In the genomic region with DNA sequence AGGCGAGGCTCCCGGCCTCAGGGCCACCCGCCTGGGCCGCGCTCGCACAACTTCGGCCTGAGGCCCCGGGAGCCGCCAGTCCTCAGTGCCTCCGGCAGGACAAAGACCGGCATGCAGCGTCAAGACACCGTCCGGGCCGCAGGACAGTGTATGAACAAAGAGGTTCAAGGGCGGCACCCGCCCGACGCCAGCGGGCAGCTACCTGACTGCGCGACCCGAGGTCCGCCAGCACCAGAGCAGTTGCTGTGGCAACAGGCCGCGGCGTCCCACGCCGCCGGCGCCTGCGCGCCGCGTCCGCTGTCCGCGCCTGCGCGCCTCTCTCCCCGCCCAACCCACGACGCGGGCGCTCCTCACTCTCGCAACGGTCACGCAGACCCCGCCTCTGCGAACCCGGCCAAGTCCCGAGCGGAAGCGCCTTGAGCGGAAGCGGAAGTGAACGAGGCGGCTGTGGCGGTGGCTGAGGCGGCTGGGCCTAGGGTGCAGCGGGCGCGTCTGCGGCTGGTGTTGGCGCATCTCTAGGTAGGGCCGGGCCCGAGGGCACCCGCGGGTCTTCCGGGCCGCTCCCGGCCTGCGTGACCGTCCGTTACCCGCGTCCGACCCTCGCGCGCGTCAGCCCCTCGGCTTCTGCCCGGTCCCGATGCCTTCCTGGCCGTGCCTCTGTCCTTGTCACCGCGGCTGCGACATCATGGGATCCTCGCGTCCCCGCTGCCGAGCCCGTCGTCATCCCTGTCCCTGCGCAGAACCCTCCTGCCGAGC, we compare ENCODE assay signal across 8 cellular contexts. TPM values are rescaled to one million over a fixed set of nuclear protein-coding genes. Genes with fewer than 3 reads are reported as not detected.
DNase-seq lines count a peak whose midpoint lies in the region; ATAC-seq and TF ChIP-seq lines count a peak whose summit lies in the region.

A gene with protein sequence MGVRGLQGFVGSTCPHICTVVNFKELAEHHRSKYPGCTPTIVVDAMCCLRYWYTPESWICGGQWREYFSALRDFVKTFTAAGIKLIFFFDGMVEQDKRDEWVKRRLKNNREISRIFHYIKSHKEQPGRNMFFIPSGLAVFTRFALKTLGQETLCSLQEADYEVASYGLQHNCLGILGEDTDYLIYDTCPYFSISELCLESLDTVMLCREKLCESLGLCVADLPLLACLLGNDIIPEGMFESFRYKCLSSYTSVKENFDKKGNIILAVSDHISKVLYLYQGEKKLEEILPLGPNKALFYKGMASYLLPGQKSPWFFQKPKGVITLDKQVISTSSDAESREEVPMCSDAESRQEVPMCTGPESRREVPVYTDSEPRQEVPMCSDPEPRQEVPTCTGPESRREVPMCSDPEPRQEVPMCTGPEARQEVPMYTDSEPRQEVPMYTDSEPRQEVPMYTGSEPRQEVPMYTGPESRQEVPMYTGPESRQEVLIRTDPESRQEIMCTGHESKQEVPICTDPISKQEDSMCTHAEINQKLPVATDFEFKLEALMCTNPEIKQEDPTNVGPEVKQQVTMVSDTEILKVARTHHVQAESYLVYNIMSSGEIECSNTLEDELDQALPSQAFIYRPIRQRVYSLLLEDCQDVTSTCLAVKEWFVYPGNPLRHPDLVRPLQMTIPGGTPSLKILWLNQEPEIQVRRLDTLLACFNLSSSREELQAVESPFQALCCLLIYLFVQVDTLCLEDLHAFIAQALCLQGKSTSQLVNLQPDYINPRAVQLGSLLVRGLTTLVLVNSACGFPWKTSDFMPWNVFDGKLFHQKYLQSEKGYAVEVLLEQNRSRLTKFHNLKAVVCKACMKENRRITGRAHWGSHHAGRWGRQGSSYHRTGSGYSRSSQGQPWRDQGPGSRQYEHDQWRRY (plus strand): TSS at position 435 of the 756 bp plus-strand sequence. CDS start 10,633 bp downstream, outside the sequence.

- peak within 1 kb of the TSS; percentile 44 for H3K27ac ChIP-seq in RWPE2 (ENCODE audit: poor library complexity, severe bottlenecking)

- peak within 1 kb of the TSS; percentile 80 for H3K4me2 ChIP-seq in Loucy (ENCODE audit: low read depth, low read length, poor library complexity, severe bottlenecking)

- TF ChIP-seq CTCF in Loucy (conservative IDR thresholded peaks at IDR 0.05; ENCODE audit: low read length), result no peak
- TF ChIP-seq CTCF in RWPE2 (IDR thresholded peaks at IDR 0.05; ENCODE audit: poor library complexity, severe bottlenecking), result no peak
- TF ChIP-seq CTCF in fibroblast of mammary gland (conservative IDR thresholded peaks at IDR 0.05; ENCODE audit: control insufficient read depth, insufficient read depth, low read depth, low read length), result no peak

- H3F3A ChIP-seq in Loucy (ENCODE audit: low read depth), result no peaks in the 10 kb centered on the region

- H3K9me2 ChIP-seq in Loucy (replicated peaks; ENCODE audit: low read depth, low read length), result no peaks in the 10 kb centered on the region

- H3K4me3 ChIP-seq in H7 (ENCODE audit: insufficient read depth, low read depth, low read length), result peak within 1 kb of the TSS; percentile 85
- H3K4me3 ChIP-seq in Loucy (ENCODE audit: low read length, poor library complexity, severe bottlenecking), result peak within 1 kb of the TSS; percentile 94
- peak within 1 kb of the TSS; percentile 67 for H3K4me3 ChIP-seq in RWPE2 (ENCODE audit: severe bottlenecking)
- peak within 1 kb of the TSS; percentile 96 for H3K4me3 ChIP-seq in fibroblast of mammary gland (ENCODE audit: control insufficient read depth, low read depth, low read length)

- peaks cover 23% of the 10 kb centered on the region for H3K4me1 Mint-ChIP-seq in activated T-helper 2 cell treated with anti-CD3 and anti-CD28 coated beads, Interferon-gamma antibody, Interleukin-2, Interleukin-4, amounts not matched to agents 10 μg/mL and 5 μg/mL and 100 μg/mL, durations not matched to agents 14 hours and 24 hours and 36 hours (ENCODE audit: low read depth)
- peaks cover 34 to 38% of the 10 kb centered on the region in 2 donors for H3K4me1 Mint-ChIP-seq in natural killer cell treated with Interleukin-12 subunit alpha and Interleukin-12 subunit beta and Interleukin-15 and Interleukin-18, amount 100 ng/mL, for 72 hours (ENCODE audit: low read depth in 2 of 2)

- H3K4me3 Mint-ChIP-seq in activated T-helper 2 cell treated with anti-CD3 and anti-CD28 coated beads, Interferon-gamma antibody, Interleukin-2, Interleukin-4, amounts not matched to agents 10 μg/mL and 5 μg/mL and 100 μg/mL, durations not matched to agents 14 hours and 24 hours and 36 hours (ENCODE audit: low read depth), result peak within 1 kb of the TSS; percentile 95
- H3K4me3 Mint-ChIP-seq in natural killer cell treated with Interleukin-12 subunit alpha and Interleukin-12 subunit beta and Interleukin-15 and Interleukin-18, amount 100 ng/mL, for 72 hours, result peak within 1 kb of the TSS; percentile 99

- H3K27me3 Mint-ChIP-seq in activated T-helper 2 cell treated with anti-CD3 and anti-CD28 coated beads, Interferon-gamma antibody, Interleukin-2, Interleukin-4, amounts not matched to agents 10 μg/mL and 5 μg/mL and 100 μg/mL, durations not matched to agents 14 hours and 24 hours and 36 hours (ENCODE audit: low read depth), result peaks cover 25% of the 10 kb centered on the region
- peaks cover 8 to 31% of the 10 kb centered on the region in 2 donors for H3K27me3 Mint-ChIP-seq in natural killer cell treated with Interleukin-12 subunit alpha and Interleukin-12 subunit beta and Interleukin-15 and Interleukin-18, amount 100 ng/mL, for 72 hours

- H3K36me3 ChIP-seq in H7 (replicated peaks; ENCODE audit: control insufficient read depth, insufficient read depth, low read length) (no peaks in the 10 kb centered on the region), Loucy (ENCODE audit: insufficient read depth, low read length) (no peaks in the 10 kb centered on the region), RWPE2 (ENCODE audit: low read depth) (peaks cover 21% of the 10 kb centered on the region)

- H3K9me3 ChIP-seq in Loucy (ENCODE audit: insufficient read depth, low read depth, low read length) (no peaks in the 10 kb centered on the region), RWPE2 (ENCODE audit: severe bottlenecking) (no peaks in the 10 kb centered on the region)

- peaks cover 19% of the 10 kb centered on the region for H3K36me3 Mint-ChIP-seq in activated T-helper 2 cell treated with anti-CD3 and anti-CD28 coated beads, Interferon-gamma antibody, Interleukin-2, Interleukin-4, amounts not matched to agents 10 μg/mL and 5 μg/mL and 100 μg/mL, durations not matched to agents 14 hours and 24 hours and 36 hours (ENCODE audit: low read depth)
- H3K36me3 Mint-ChIP-seq in natural killer cell treated with Interleukin-12 subunit alpha and Interleukin-12 subunit beta and Interleukin-15 and Interleukin-18, amount 100 ng/mL, for 72 hours, result peaks cover 21% of the 10 kb centered on the region

- DNase-seq in ELF-1 (ENCODE audit: low read depth, low spot score) (peak; percentile 91), H7 (peak; percentile 90), RWPE2 (ENCODE audit: low spot score) (peak; percentile 92), fibroblast of mammary gland (ENCODE audit: low read depth) (peak; percentile 92)
- peak; percentile 96 for DNase-seq in activated T-helper 2 cell treated with anti-CD3 and anti-CD28 coated beads, Interferon-gamma antibody, Interleukin-2, Interleukin-4, amounts not matched to agents 10 μg/mL and 5 μg/mL and 100 μg/mL, durations not matched to agents 14 hours and 24 hours and 36 hours (ENCODE audit: low spot score)
- peak; percentile 99 for DNase-seq in natural killer cell treated with Interleukin-12 subunit alpha and Interleukin-12 subunit beta and Interleukin-15 and Interleukin-18, amount 100 ng/mL, for 72 hours (ENCODE audit: low spot score)
- DNase-seq in stimulated activated naive CD4-positive, alpha-beta T cell treated with Interleukin-2 at 50 U/mL for 16 hours (lab: John Stamatoyannopoulos, UW), result peak; percentile 96

- intact Hi-C loops in activated T-helper 2 cell treated with anti-CD3 and anti-CD28 coated beads, Interferon-gamma antibody, Interleukin-2, Interleukin-4, amounts not matched to agents 10 μg/mL and 5 μg/mL and 100 μg/mL, durations not matched to agents 14 hours and 24 hours and 36 hours (cut with micrococcal nuclease), result loop anchor here (2.0 to 5.0 kb wide), 5 partner anchors 211 to 604 kb away; a partner anchor contains a TSS

- H2AFZ ChIP-seq in Loucy (ENCODE audit: low read length), result peak within 1 kb of the TSS; percentile 92

- ATAC-seq in RWPE2 (ENCODE audit: low read depth), result peak; percentile 96
- ATAC-seq in natural killer cell treated with Interleukin-12 subunit alpha and Interleukin-12 subunit beta and Interleukin-15 and Interleukin-18, amount 100 ng/mL, for 72 hours, result peak; percentile 97 to 98

- H4K20me1 ChIP-seq in Loucy (ENCODE audit: insufficient read depth, low read length, poor library complexity, severe bottlenecking), result peaks cover 40% of the 10 kb centered on the region

- peaks cover 52% of the 10 kb centered on the region for H3K4me1 ChIP-seq in Loucy (ENCODE audit: insufficient read depth, low read length, poor library complexity, severe bottlenecking)
- H3K4me1 ChIP-seq in RWPE2 (ENCODE audit: insufficient read depth, poor library complexity, severe bottlenecking), result peaks cover 19% of the 10 kb centered on the region

- peaks cover 5% of the 10 kb centered on the region for H3K9me3 Mint-ChIP-seq in activated T-helper 2 cell treated with anti-CD3 and anti-CD28 coated beads, Interferon-gamma antibody, Interleukin-2, Interleukin-4, amounts not matched to agents 10 μg/mL and 5 μg/mL and 100 μg/mL, durations not matched to agents 14 hours and 24 hours and 36 hours
- H3K9me3 Mint-ChIP-seq in natural killer cell treated with Interleukin-12 subunit alpha and Interleukin-12 subunit beta and Interleukin-15 and Interleukin-18, amount 100 ng/mL, for 72 hours, result no peaks in the 10 kb centered on the region

- H3K27ac Mint-ChIP-seq in activated T-helper 2 cell treated with anti-CD3 and anti-CD28 coated beads, Interferon-gamma antibody, Interleukin-2, Interleukin-4, amounts not matched to agents 10 μg/mL and 5 μg/mL and 100 μg/mL, durations not matched to agents 14 hours and 24 hours and 36 hours, result peak within 1 kb of the TSS; percentile 91
- peak within 1 kb of the TSS; percentile 96 for H3K27ac Mint-ChIP-seq in natural killer cell treated with Interleukin-12 subunit alpha and Interleukin-12 subunit beta and Interleukin-15 and Interleukin-18, amount 100 ng/mL, for 72 hours

- peaks cover 48% of the 10 kb centered on the region for H3K79me2 ChIP-seq in Loucy (ENCODE audit: insufficient read depth, low read length)

- H3K9ac ChIP-seq in Loucy (ENCODE audit: low read depth, low read length, poor library complexity, severe bottlenecking), result peak within 1 kb of the TSS; percentile 95

- peaks cover 10% of the 10 kb centered on the region; the same call in 1 of the 2 replicates for H3K27me3 ChIP-seq in H7 (ENCODE audit: control insufficient read depth, insufficient read depth, low read length)
- no peaks in the 10 kb centered on the region for H3K27me3 ChIP-seq in Loucy (ENCODE audit: insufficient read depth, low read length, poor library complexity, severe bottlenecking)
- H3K27me3 ChIP-seq in RWPE2 (ENCODE audit: insufficient read depth, poor library complexity, severe bottlenecking), result no peaks in the 10 kb centered on the region

RNA-seq across cellular contexts. Expression of the gene that starts here (rescaled TPM):
- total RNA-seq in H7 (2014; rRNA removed; shearing (Covaris generic)), result 7.2 and 9.4 TPM in 2 replicates
- 19.6 and 21.8 TPM in 2 replicates for total RNA-seq in activated T-helper 2 cell treated with anti-CD3 and anti-CD28 coated beads, Interferon-gamma antibody, Interleukin-2, Interleukin-4, amounts not matched to agents 10 μg/mL and 5 μg/mL and 100 μg/mL, durations not matched to agents 14 hours and 24 hours and 36 hours
- 10 to 100 TPM; 19.9 to 28.0 TPM for total RNA-seq in natural killer cell treated with Interleukin-12 subunit alpha and Interleukin-12 subunit beta and Interleukin-15 and Interleukin-18, amount 100 ng/mL, for 72 hours

Comparison
In these comparisons a context has a peak if more than half of its experiments do, and no peak if none do; other contexts are left out.
1. Peak in every context shown above with its lines: DNase-seq, ATAC-seq, H3K4me3 ChIP-seq and H3K27ac ChIP-seq.